Comparison of ENCODE assay signal across 11 cellular contexts in the genomic region with DNA sequence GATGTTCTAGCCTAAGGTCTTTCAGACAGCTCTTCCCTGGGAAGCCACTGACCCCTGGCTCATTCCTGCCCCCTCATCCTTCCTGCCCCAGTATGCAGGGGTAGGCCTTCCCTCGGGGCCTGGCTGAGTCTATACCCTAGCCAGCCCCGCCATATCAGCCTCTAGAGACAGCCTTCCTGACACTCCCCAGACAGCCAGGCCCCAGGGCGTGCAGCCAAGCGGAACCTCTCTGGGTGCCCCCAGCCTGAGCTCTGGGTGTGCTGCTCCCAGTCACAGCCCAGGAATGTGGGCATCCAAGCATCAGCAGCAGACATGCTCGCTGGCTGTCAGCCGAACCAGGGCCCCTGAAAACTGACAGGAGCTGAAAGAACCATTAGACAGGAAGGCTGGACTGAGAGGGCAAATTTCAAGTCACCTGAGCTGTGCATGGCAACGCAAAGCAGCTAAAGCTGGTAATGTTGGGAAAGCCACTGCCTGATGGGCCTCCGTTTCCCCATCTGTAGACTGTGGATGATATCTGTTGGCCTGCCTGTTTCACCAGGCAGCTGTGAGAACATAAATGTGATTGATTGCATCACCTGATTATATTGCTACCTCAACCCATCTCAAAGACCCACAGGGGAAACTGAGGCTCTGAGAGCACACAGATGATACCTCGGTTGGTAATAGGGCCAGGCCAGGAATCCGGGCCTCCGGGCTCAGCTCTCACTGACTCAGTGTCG.
DNase-seq lines count a peak whose midpoint lies in the region; ATAC-seq, FAIRE-seq and TF ChIP-seq lines count a peak whose summit lies in the region.
"Had no signal": no experiment of that assay in that cellular context is flagged by ENCODE, and none has a peak within 500 bp of the region (broad histone marks: within the 10 kb centered on the region; RNA-seq: fewer than 3 reads in every experiment).

No MANE protein-coding gene starts in this region.

- H3K27me3 ChIP-seq in esophagus (ENCODE audit: control insufficient read depth in 1 of 2, insufficient read depth in 2 of 2, low read length in 2 of 2) (no peaks in the 10 kb centered on the region), muscle layer of colon (ENCODE audit: control insufficient read depth in 1 of 2, insufficient read depth in 2 of 2, low read length in 2 of 2) (no peaks in the 10 kb centered on the region)

- H3K4me1 Mint-ChIP-seq in T-helper 2 cell treated with Interferon-gamma antibody and Interleukin-4, amounts not matched to agents 5 μg/mL and 100 μg/mL, for 36 hours (ENCODE audit: low read depth) = peaks cover 30% of the 10 kb centered on the region
- H3K4me1 Mint-ChIP-seq: CD8-positive, alpha-beta memory T cell; memory B cell had no signal

- H3K27ac ChIP-seq in A549 (peak overlapping the region; percentile 44 to 52; a peak in 5 of 6 replicates), esophagus (ENCODE audit: low read depth in 2 of 2, low read length in 1 of 2) (peak overlapping the region; percentile 17 to 84), muscle layer of colon (ENCODE audit: low read depth, low read length) (peak overlapping the region; percentile 40)

- no peaks in the 10 kb centered on the region for H3K9me3 Mint-ChIP-seq in T-helper 2 cell treated with Interferon-gamma antibody and Interleukin-4, amounts not matched to agents 5 μg/mL and 100 μg/mL, for 36 hours
- H3K9me3 Mint-ChIP-seq: CD8-positive, alpha-beta memory T cell; memory B cell had no signal

- peaks cover 14% of the 10 kb centered on the region for H3K4me1 ChIP-seq in A549
- H3K4me1 ChIP-seq in esophagus (ENCODE audit: control insufficient read depth in 2 of 2, insufficient read depth in 2 of 2, low read length in 1 of 2) = peaks cover 4 to 13% of the 10 kb centered on the region in 2 donors
- peaks cover 24% of the 10 kb centered on the region for H3K4me1 ChIP-seq in muscle layer of colon (ENCODE audit: insufficient read depth, low read length)

- H3K9me3 ChIP-seq in A549 = no peaks in the 10 kb centered on the region
- H3K9me3 ChIP-seq in esophagus (ENCODE audit: control insufficient read depth in 2 of 2, insufficient read depth in 1 of 2, low read depth in 1 of 2, low read length in 1 of 2) = no peaks in the 10 kb centered on the region
- no peaks in the 10 kb centered on the region for H3K9me3 ChIP-seq in muscle layer of colon (ENCODE audit: low read length)

- H3K9ac ChIP-seq in muscle layer of colon (ENCODE audit: low read length) = no peak overlapping the region

- no peak for TF ChIP-seq CTCF in A549 (IDR thresholded peaks at IDR 0.05)

- H3K4me3 ChIP-seq in A549 = no peak overlapping the region
- no peak overlapping the region for H3K4me3 ChIP-seq in esophagus (ENCODE audit: low read depth in 1 of 2, low read length in 2 of 2)
- no peak overlapping the region for H3K4me3 ChIP-seq in muscle layer of colon (ENCODE audit: low read depth in 1 of 2, low read length in 2 of 2)

- TF ChIP-seq POLR2A in A549 (IDR thresholded peaks at IDR 0.05; ENCODE audit: low read length) = no peak

- CTCF ChIA-PET in A549 (lab: Yijun Ruan, JAX) = interaction anchor here (0.8 to 1.2 kb wide), 5 partner anchors 10 to 369 kb away, joined by 3 to 4 read pairs (median 3); no protein-coding TSS in a partner anchor

- POLR2A ChIA-PET in A549 (lab: Yijun Ruan, JAX) = no interaction called here

- H3K4me2 ChIP-seq in A549 = peak overlapping the region; percentile 35

- FAIRE-seq in A549 (lab: Jason Lieb, UNC) = no peak

- H3K27ac Mint-ChIP-seq in T-helper 2 cell treated with Interferon-gamma antibody and Interleukin-4, amounts not matched to agents 5 μg/mL and 100 μg/mL, for 36 hours = no peak overlapping the region
- H3K27ac Mint-ChIP-seq: CD8-positive, alpha-beta memory T cell; memory B cell had no signal

- peaks cover 7% of the 10 kb centered on the region for H3K36me3 Mint-ChIP-seq in T-helper 2 cell treated with Interferon-gamma antibody and Interleukin-4, amounts not matched to agents 5 μg/mL and 100 μg/mL, for 36 hours (ENCODE audit: low read depth)

- no peak for TF ChIP-seq EP300 in A549 (IDR thresholded peaks at IDR 0.05)

- WGBS in A549 (ENCODE audit: missing lambda C conversion rate) = 66% methylated on average over 12 of the region's 12 CpGs
- WGBS in esophagus, 2 donors = 61 to 66% methylated on average over 12 of the region's 12 CpGs

- peak; percentile 82 to 90 for ATAC-seq in A549
- ATAC-seq in HG03342 (IDR thresholded peaks at IDR 0.05; ENCODE audit: unreplicated experiment) = no peak
- no peak for ATAC-seq in GM18873 (IDR thresholded peaks at IDR 0.05; ENCODE audit: low FRiP score, unreplicated experiment)

- DNase-seq in A549 (ENCODE audit: low read depth in 1 of 2, low spot score in 1 of 2) = peak in 1 of 2 experiments; percentile 58
- peak; percentile 96 for DNase-seq in M059J (ENCODE audit: low read depth)
- no peak for DNase-seq in T-helper 2 cell treated with Interferon-gamma antibody and Interleukin-4, amounts not matched to agents 5 μg/mL and 100 μg/mL, for 36 hours (ENCODE audit: low spot score)
- no peak for DNase-seq in NK-92 (lab: John Stamatoyannopoulos, UW; ENCODE audit: unreplicated experiment)
- DNase-seq: CD8-positive, alpha-beta memory T cell; NCI-H446 treated with DMSO at 0.1 percent for 48 hours had no signal

- no peak for TF ChIP-seq RAD21 in A549 (conservative IDR thresholded peaks at IDR 0.05 in 1 of 2, IDR thresholded peaks at IDR 0.05 in 1 of 2)

- H3K36me3 ChIP-seq in esophagus (ENCODE audit: control insufficient read depth in 2 of 2, insufficient read depth in 2 of 2, low read length in 1 of 2) (no peaks in the 10 kb centered on the region), muscle layer of colon (ENCODE audit: insufficient read depth, low read length) (no peaks in the 10 kb centered on the region)

- no peak overlapping the region for H3K4me3 Mint-ChIP-seq in T-helper 2 cell treated with Interferon-gamma antibody and Interleukin-4, amounts not matched to agents 5 μg/mL and 100 μg/mL, for 36 hours
- H3K4me3 Mint-ChIP-seq: CD8-positive, alpha-beta memory T cell; memory B cell had no signal

- no peaks in the 10 kb centered on the region for H3K27me3 Mint-ChIP-seq in T-helper 2 cell treated with Interferon-gamma antibody and Interleukin-4, amounts not matched to agents 5 μg/mL and 100 μg/mL, for 36 hours (ENCODE audit: low read depth)

TF ChIP-seq in A549, 52 proteins besides CTCF, POLR2A, EP300 and RAD21:
- TF ChIP-seq FOSL2 (IDR thresholded peaks at IDR 0.05) (no peak), FOSL2 (CRISPR knock-in tag; IDR thresholded peaks at IDR 0.05) (peak; percentile 31), SMC3 (IDR thresholded peaks at IDR 0.05) (no peak)
- TF ChIP-seq, protein P1, sequence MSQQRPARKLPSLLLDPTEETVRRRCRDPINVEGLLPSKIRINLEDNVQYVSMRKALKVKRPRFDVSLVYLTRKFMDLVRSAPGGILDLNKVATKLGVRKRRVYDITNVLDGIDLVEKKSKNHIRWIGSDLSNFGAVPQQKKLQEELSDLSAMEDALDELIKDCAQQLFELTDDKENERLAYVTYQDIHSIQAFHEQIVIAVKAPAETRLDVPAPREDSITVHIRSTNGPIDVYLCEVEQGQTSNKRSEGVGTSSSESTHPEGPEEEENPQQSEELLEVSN (IDR thresholded peaks at IDR 0.05; ENCODE audit: borderline replicate concordance, low read depth) = no peak

Comparison
In these comparisons a context has a peak if more than half of its experiments do, and no peak if none do; other contexts are left out.
1. ATAC-seq: peak in A549 (2 of 2); none in HG03342 (single experiment) and GM18873 (single experiment).
2. Peak in every context shown above with its lines, with median percentiles within 50 percentile points of each other: H3K27ac ChIP-seq.